Comparison of ENCODE assay signal across 9 cellular contexts in the genomic region with DNA sequence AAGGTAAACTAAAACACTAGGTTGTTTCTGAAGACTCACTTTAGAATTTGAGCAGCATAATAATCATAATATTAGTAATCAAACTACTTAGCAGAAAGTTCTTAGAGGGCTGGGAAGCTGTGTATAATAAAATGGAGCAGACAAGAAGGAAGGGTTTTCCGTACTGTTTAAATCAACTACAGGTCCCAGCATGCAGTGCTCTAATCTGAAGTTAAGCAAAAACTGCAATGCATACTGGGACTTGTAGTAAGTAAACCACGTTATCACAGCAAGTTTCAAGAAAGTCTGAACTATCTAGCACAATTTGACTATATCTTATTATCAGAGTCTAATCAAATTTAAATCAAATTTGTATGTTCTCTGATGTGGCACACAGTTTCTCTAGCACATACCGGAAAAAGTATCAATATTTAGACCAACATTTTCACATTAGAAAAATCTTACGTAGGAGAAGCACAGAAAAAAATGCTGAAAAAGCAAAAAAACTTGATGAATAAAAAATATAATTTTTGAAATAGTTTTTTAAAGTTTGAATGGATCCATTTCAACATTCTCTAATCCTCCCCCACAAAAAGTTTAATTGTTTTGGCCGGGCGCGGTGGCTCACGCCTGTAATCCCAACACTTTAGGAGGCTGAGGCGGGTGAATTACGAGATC.
DNase-seq lines count a peak whose midpoint lies in the region; ATAC-seq, FAIRE-seq and TF ChIP-seq lines count a peak whose summit lies in the region.
"Had no signal": no experiment of that assay in that cellular context is flagged by ENCODE, and none has a peak within 500 bp of the region (broad histone marks: within the 10 kb centered on the region; RNA-seq: fewer than 3 reads in every experiment).

No MANE protein-coding gene starts in this region.

- peak overlapping the region; percentile 46 for H3K4me3 Mint-ChIP-seq in activated naive CD8-positive, alpha-beta T cell treated with anti-CD3 and anti-CD28 coated beads, Interleukin-2, amount 50 U/mL, for 24 hours

- H3K9me3 Mint-ChIP-seq in activated naive CD8-positive, alpha-beta T cell treated with anti-CD3 and anti-CD28 coated beads, Interleukin-2, amount 50 U/mL, for 24 hours: no peaks in the 10 kb centered on the region

- DNase-seq in ACHN: peak; percentile 75
- DNase-seq in GM10266 (ENCODE audit: extremely low spot score): peak; percentile 54
- DNase-seq in NCI-H526 treated with DMSO at 0.1 percent for 48 hours (lab: John Stamatoyannopoulos, UW): peak; percentile 82
- no peak for DNase-seq in activated naive CD8-positive, alpha-beta T cell treated with anti-CD3 and anti-CD28 coated beads, Interleukin-2, amount 50 U/mL, for 24 hours
- DNase-seq in WERI-Rb-1: no peak
- no peak for DNase-seq in ecto neural progenitor cell (ENCODE audit: low spot score)

- no peaks in the 10 kb centered on the region for H3K27me3 ChIP-seq in WERI-Rb-1 (ENCODE audit: insufficient read depth, low read depth, severe bottlenecking)
- H3K27me3 ChIP-seq: tibial nerve had no signal

- TF ChIP-seq CTCF in GM10266 (IDR thresholded peaks at IDR 0.05; ENCODE audit: control insufficient read depth, insufficient read depth, low read depth, missing control alignments) (no peak), WERI-Rb-1 (IDR thresholded peaks at IDR 0.05; ENCODE audit: low read depth, low read length) (no peak)

- no peaks in the 10 kb centered on the region for H3K9me3 ChIP-seq in WERI-Rb-1 (ENCODE audit: severe bottlenecking)
- H3K9me3 ChIP-seq: tibial nerve had no signal

- H3K27me3 Mint-ChIP-seq in activated naive CD8-positive, alpha-beta T cell treated with anti-CD3 and anti-CD28 coated beads, Interleukin-2, amount 50 U/mL, for 24 hours: no peaks in the 10 kb centered on the region

- no peak overlapping the region for H3K27ac Mint-ChIP-seq in activated naive CD8-positive, alpha-beta T cell treated with anti-CD3 and anti-CD28 coated beads, Interleukin-2, amount 50 U/mL, for 24 hours

- in situ Hi-C loops in ACHN (cut with HindIII; ENCODE audit: low pct_ligation_motif_present, low pct_unique_long_range_greater_than_20kb, low sequenced_read_pairs): no loop called here

- H3K4me1 Mint-ChIP-seq in activated naive CD8-positive, alpha-beta T cell treated with anti-CD3 and anti-CD28 coated beads, Interleukin-2, amount 50 U/mL, for 24 hours: peaks cover 47% of the 10 kb centered on the region

- no peaks in the 10 kb centered on the region for H3K36me3 Mint-ChIP-seq in activated naive CD8-positive, alpha-beta T cell treated with anti-CD3 and anti-CD28 coated beads, Interleukin-2, amount 50 U/mL, for 24 hours (ENCODE audit: low read depth)

- peak; percentile 35 for ATAC-seq in HG03108 (IDR thresholded peaks at IDR 0.05; ENCODE audit: unreplicated experiment)
- ATAC-seq in activated naive CD8-positive, alpha-beta T cell treated with anti-CD3 and anti-CD28 coated beads, Interleukin-2, amount 50 U/mL, for 24 hours: peak; percentile 94

- no peaks in the 10 kb centered on the region for H3K36me3 ChIP-seq in WERI-Rb-1
- H3K36me3 ChIP-seq: tibial nerve had no signal

- no peak overlapping the region for H3K27ac ChIP-seq in WERI-Rb-1

- no peak overlapping the region for H3K4me3 ChIP-seq in WERI-Rb-1 (ENCODE audit: low read depth, low read length)
- H3K4me3 ChIP-seq: tibial nerve had no signal

- FAIRE-seq in islet of Langerhans (lab: Jason Lieb, UNC): peak; percentile 38

Comparison
In these comparisons a context has a peak if more than half of its experiments do, and no peak if none do; other contexts are left out.
1. DNase-seq: peak in ACHN (single experiment), GM10266 (single experiment) and NCI-H526 treated with DMSO at 0.1 percent for 48 hours (single experiment); none in activated naive CD8-positive, alpha-beta T cell treated with anti-CD3 and anti-CD28 coated beads, Interleukin-2, amount 50 U/mL, for 24 hours (single experiment), WERI-Rb-1 (single experiment) and ecto neural progenitor cell (single experiment).